Comparison of ENCODE assay signal across 13 cellular contexts in the genomic region with DNA sequence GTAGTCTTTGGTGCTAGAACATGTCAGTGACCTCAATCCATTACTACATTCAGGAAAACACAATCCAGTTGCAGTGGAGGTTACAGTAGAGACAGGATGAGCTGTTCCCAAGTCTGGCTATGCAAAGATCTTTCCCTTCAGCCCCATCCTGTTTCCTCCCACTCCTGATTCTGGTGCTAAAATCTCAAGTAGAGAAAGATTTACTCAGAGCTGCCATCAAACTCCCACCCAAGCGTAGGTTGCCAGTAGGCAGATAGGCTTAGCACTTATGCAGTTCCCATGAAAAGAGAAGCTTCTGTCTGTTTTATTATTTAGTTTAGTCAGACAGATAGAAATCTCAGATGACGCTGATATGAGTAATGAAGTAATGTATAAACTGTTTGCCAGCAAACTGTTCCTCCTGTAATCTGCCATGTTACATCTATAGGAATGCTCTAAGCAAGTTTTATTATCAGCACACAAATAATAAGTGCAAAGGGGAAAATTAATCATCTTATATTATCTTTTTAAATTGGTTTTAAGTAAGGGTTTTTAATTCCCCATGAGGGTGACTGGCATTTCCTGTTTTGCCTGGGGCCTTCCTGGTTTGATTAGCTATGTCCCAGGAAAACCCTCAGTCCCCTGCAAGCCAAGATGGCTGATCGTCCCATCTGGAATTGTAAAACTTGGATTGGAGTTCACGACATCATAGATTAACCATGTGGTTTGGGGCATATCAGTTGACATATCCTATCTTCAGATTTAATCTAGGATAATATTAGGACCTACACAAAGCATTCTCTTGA.
DNase-seq lines count a peak whose midpoint lies in the region; ATAC-seq and TF ChIP-seq lines count a peak whose summit lies in the region.
"Had no signal": no experiment of that assay in that cellular context is flagged by ENCODE, and none has a peak within 500 bp of the region (broad histone marks: within the 10 kb centered on the region; RNA-seq: fewer than 3 reads in every experiment).

No MANE protein-coding gene starts in this region.

- intact Hi-C loops in left cardiac atrium (cut with DNase I), result no loop called here

- no peak for TF ChIP-seq CTCF in fibroblast of mammary gland (conservative IDR thresholded peaks at IDR 0.05; ENCODE audit: control insufficient read depth, insufficient read depth, low read depth, low read length)

- ATAC-seq in GM19467 (IDR thresholded peaks at IDR 0.05; ENCODE audit: unreplicated experiment) (no peak), left cardiac atrium (no peak)
- ATAC-seq: K562; Right ventricle myocardium inferior; stimulated activated memory B cell treated with anti-CD40 and anti-IgM and Interleukin-4, amounts not matched to agents 10 μg/mL and 1 μg/mL and 100 μg/mL, for 72 hours had no signal

- DNase-seq in GM03348 (ENCODE audit: low spot score) (peak; percentile 41), RKO (ENCODE audit: low spot score) (peak; percentile 53), fibroblast of mammary gland (ENCODE audit: low read depth) (peak; percentile 90), renal cortical epithelial cell (ENCODE audit: low read depth) (peak; percentile 41), activated gamma-delta T cell treated with Interleukin-2 at 50 U/mL for 16 hours (no peak), left cardiac atrium (no peak)
- DNase-seq in effector CD8-positive, alpha-beta T cell (lab: John Stamatoyannopoulos, UW), result no peak
- DNase-seq: activated CD4-positive, CD25-positive, alpha-beta regulatory T cell; activated T-cell treated with anti-CD3 and anti-CD28 coated beads, Interleukin-2, amount 50 U/mL, for 24 hours had no signal

- no peak overlapping the region for H3K4me3 ChIP-seq in fibroblast of mammary gland (ENCODE audit: control insufficient read depth, low read depth, low read length)
- H3K4me3 ChIP-seq: K562 had no signal

Comparison
In these comparisons a context has a peak if more than half of its experiments do, and no peak if none do; other contexts are left out.
1. DNase-seq: peak in GM03348 (single experiment), RKO (single experiment), fibroblast of mammary gland (single experiment) and renal cortical epithelial cell (single experiment); none in effector CD8-positive, alpha-beta T cell (single experiment), activated gamma-delta T cell treated with Interleukin-2 at 50 U/mL for 16 hours (single experiment) and left cardiac atrium (single experiment).